7 cellular contexts compared by ENCODE assay signal in genomic region chr9:136992819-136993369, GRCh38. TPM values are rescaled to one million over a fixed set of nuclear protein-coding genes. Genes with fewer than 3 reads are reported as not detected.
DNase-seq lines count a peak whose midpoint lies in the region.

No MANE protein-coding gene starts in this region.

- H3K27ac ChIP-seq in subcutaneous abdominal adipose tissue (ENCODE audit: low read depth, low read length), result no peak overlapping the region

- intact Hi-C loops in head of caudate nucleus (cut with DNase I), result no loop called here

- H3K27ac Mint-ChIP-seq in activated CD4-positive, alpha-beta memory T cell treated with anti-CD3 and anti-CD28 coated beads, Interleukin-2, amount 10 ng/mL, durations not matched to agents 7 days and 5 days, result peak overlapping the region; percentile 77

- peak overlapping the region; percentile 82 for H3K4me3 ChIP-seq in HAP-1
- H3K4me3 ChIP-seq in iPS-18c (ENCODE audit: insufficient read depth, low read depth, low read length), result peak overlapping the region; percentile 89
- H3K4me3 ChIP-seq in subcutaneous abdominal adipose tissue (ENCODE audit: low read depth in 1 of 5, low read length in 5 of 5), result peak overlapping the region; percentile 69 to 86 (median 73)

- H3K36me3 ChIP-seq in HAP-1 (replicated peaks) (peaks cover 16% of the 10 kb centered on the region), subcutaneous abdominal adipose tissue (ENCODE audit: control insufficient read depth in 5 of 5, insufficient read depth in 5 of 5, low read length in 5 of 5) (peaks cover 0 to 7% (median 4%) of the 10 kb centered on the region in 5 donors)

- H3K9ac ChIP-seq in subcutaneous abdominal adipose tissue (ENCODE audit: low read length in 5 of 5), result peak overlapping the region; percentile 63 to 88 (median 70)

- in situ Hi-C loops in HAP-1 (cut with MboI; ENCODE audit: low sequenced_read_pairs), result no loop called here

- DNase-seq in HAP-1 (ENCODE audit: low spot score in 2 of 2) (no peak), NCI-H2107 treated with DMSO at 0.1 percent for 48 hours (lab: John Stamatoyannopoulos, UW; ENCODE audit: unreplicated experiment) (no peak), GM19238 (ENCODE audit: insufficient read length, low spot score) (no peak), head of caudate nucleus (no peak)
- DNase-seq in activated CD4-positive, alpha-beta memory T cell treated with anti-CD3 and anti-CD28 coated beads, Interleukin-2, amount 10 ng/mL, durations not matched to agents 7 days and 5 days, result no peak

- POLR2A ChIA-PET in activated CD4-positive, alpha-beta memory T cell treated with anti-CD3 and anti-CD28 coated beads, Interleukin-2, amount 10 ng/mL, durations not matched to agents 7 days and 5 days (lab: Charles Lee), result interaction anchor here (0.7 to 3.7 kb wide), 20 partner anchors 10 to 265 kb away, joined by 3 to 29 read pairs (median 6); partner anchors contain the start of genes MAN1B1, PTGDS, SAPCD2 and TRAF2

- peaks cover 12% of the 10 kb centered on the region for H3K36me3 Mint-ChIP-seq in activated CD4-positive, alpha-beta memory T cell treated with anti-CD3 and anti-CD28 coated beads, Interleukin-2, amount 10 ng/mL, durations not matched to agents 7 days and 5 days (ENCODE audit: low read depth)

- H3K9me3 ChIP-seq in HAP-1, result peaks cover 2% of the 10 kb centered on the region; the same call in 1 of the 2 replicates
- no peaks in the 10 kb centered on the region for H3K9me3 ChIP-seq in iPS-18c (ENCODE audit: control insufficient read depth, insufficient read depth, low read length)
- H3K9me3 ChIP-seq in subcutaneous abdominal adipose tissue (ENCODE audit: control insufficient read depth in 5 of 5, low read length in 5 of 5), result peaks cover 0 to 4% (median 0%) of the 10 kb centered on the region in 5 donors

- H3K4me3 Mint-ChIP-seq in activated CD4-positive, alpha-beta memory T cell treated with anti-CD3 and anti-CD28 coated beads, Interleukin-2, amount 10 ng/mL, durations not matched to agents 7 days and 5 days, result peak overlapping the region; percentile 78

- H3K4me1 Mint-ChIP-seq in activated CD4-positive, alpha-beta memory T cell treated with anti-CD3 and anti-CD28 coated beads, Interleukin-2, amount 10 ng/mL, durations not matched to agents 7 days and 5 days, result peaks cover 43% of the 10 kb centered on the region

- H3K4me1 ChIP-seq in HAP-1 (peaks cover 4% of the 10 kb centered on the region; the same call in 1 of the 2 replicates), subcutaneous abdominal adipose tissue (ENCODE audit: control insufficient read depth in 5 of 5, insufficient read depth in 5 of 5, low read length in 5 of 5) (peaks cover 1 to 36% (median 29%) of the 10 kb centered on the region in 5 donors)

- H3K27me3 Mint-ChIP-seq in activated CD4-positive, alpha-beta memory T cell treated with anti-CD3 and anti-CD28 coated beads, Interleukin-2, amount 10 ng/mL, durations not matched to agents 7 days and 5 days, result peaks cover 24% of the 10 kb centered on the region

- CTCF ChIA-PET in activated CD4-positive, alpha-beta memory T cell treated with anti-CD3 and anti-CD28 coated beads, Interleukin-2, amount 10 ng/mL, durations not matched to agents 7 days and 5 days (lab: Charles Lee), result interaction anchor here (0.7 to 2.9 kb wide), 12 partner anchors 17 to 200 kb away, joined by 3 to 17 read pairs (median 5); partner anchors contain the start of genes AJM1, NPDC1 and SAPCD2

- no peaks in the 10 kb centered on the region for H3K9me3 Mint-ChIP-seq in activated CD4-positive, alpha-beta memory T cell treated with anti-CD3 and anti-CD28 coated beads, Interleukin-2, amount 10 ng/mL, durations not matched to agents 7 days and 5 days

- H3K27me3 ChIP-seq in HAP-1 (ENCODE audit: low read depth) (no peaks in the 10 kb centered on the region; the same call in 1 of the 2 replicates), subcutaneous abdominal adipose tissue (ENCODE audit: control insufficient read depth in 5 of 5, insufficient read depth in 4 of 5, low read length in 5 of 5) (peaks cover 8 to 23% (median 21%) of the 10 kb centered on the region in 5 donors)

RNA-seq across cellular contexts. Expression of gene PAXX, which starts 0.7 kb away (rescaled TPM):
- 10 to 100 TPM; 64.4 to 68.5 TPM for total RNA-seq in activated CD4-positive, alpha-beta memory T cell treated with anti-CD3 and anti-CD28 coated beads, Interleukin-2, amount 10 ng/mL, durations not matched to agents 7 days and 5 days

RNA-seq across cellular contexts. Expression of gene CLIC3, which starts 3.5 kb away (rescaled TPM):
- 1 to 10 TPM; 3.7 to 4.9 TPM for total RNA-seq in activated CD4-positive, alpha-beta memory T cell treated with anti-CD3 and anti-CD28 coated beads, Interleukin-2, amount 10 ng/mL, durations not matched to agents 7 days and 5 days

RNA-seq across cellular contexts. Expression of gene LCNL1, which starts 10.1 kb away (rescaled TPM):
- total RNA-seq in activated CD4-positive, alpha-beta memory T cell treated with anti-CD3 and anti-CD28 coated beads, Interleukin-2, amount 10 ng/mL, durations not matched to agents 7 days and 5 days, result 1 to 10 TPM in 1 of 2 experiments, under 1 TPM in 1; 0.98 to 1.0 TPM

RNA-seq across cellular contexts. Expression of gene PTGDS, which starts 15.6 kb away (rescaled TPM):
- total RNA-seq in activated CD4-positive, alpha-beta memory T cell treated with anti-CD3 and anti-CD28 coated beads, Interleukin-2, amount 10 ng/mL, durations not matched to agents 7 days and 5 days, result 10 to 100 TPM; 44.2 to 45.4 TPM

RNA-seq across cellular contexts. Expression of gene ABCA2, which starts 35.1 kb away (rescaled TPM):
- total RNA-seq in activated CD4-positive, alpha-beta memory T cell treated with anti-CD3 and anti-CD28 coated beads, Interleukin-2, amount 10 ng/mL, durations not matched to agents 7 days and 5 days, result 10 to 100 TPM; 55.5 to 65.9 TPM
